ENCODE assay signal across 10 cellular contexts in the genomic region with DNA sequence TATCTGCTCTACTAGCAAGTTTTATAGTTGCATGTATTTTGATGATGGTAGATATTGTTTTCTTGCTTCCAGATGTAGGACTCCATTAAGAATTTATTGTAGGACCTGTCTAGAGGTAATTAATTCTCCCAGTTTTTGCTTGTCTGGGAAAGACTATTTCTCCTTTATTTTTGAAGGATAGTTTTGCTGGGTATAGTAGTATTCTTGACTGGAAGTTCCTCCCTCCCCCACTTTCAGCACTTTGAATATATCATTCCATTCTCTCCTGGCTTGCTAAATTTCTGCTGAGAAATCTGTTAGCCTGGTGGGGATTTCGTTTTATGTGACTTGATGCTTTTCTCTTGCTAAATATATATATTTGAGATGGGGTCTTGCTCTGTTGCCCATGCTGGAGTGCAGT.
"Had no signal": no experiment of that assay in that cellular context is flagged by ENCODE, and none has a peak within 500 bp of the region (broad histone marks: within the 10 kb centered on the region; RNA-seq: fewer than 3 reads in every experiment).

No MANE protein-coding gene starts in this region.

- FAIRE-seq: H1, H54 had no signal

- ATAC-seq: GM23338 had no signal

- H3K9ac ChIP-seq: KMS-11 had no signal

- H2AFZ ChIP-seq: GM23338 had no signal

- H3K27ac ChIP-seq: HL-60, KMS-11 had no signal

- DNase-seq: H9, HCEC 1CT, HFFc6, IMR-90, KBM-7 had no signal

- H3K4me3 ChIP-seq: GM23338 had no signal

- H3K4me2 ChIP-seq: GM23338, KMS-11 had no signal
